In genomic region chr2:218270721-218271486, GRCh38 we compare ENCODE assay signal across 8 cellular contexts. TPM values are rescaled to one million over a fixed set of nuclear protein-coding genes. Genes with fewer than 3 reads are reported as not detected.
DNase-seq lines count a peak whose midpoint lies in the region; ATAC-seq and TF ChIP-seq lines count a peak whose summit lies in the region.

No MANE protein-coding gene starts in this region.

- H3K4me1 ChIP-seq in PC-9 (replicated peaks; ENCODE audit: insufficient read depth) (peaks cover 39% of the 10 kb centered on the region), osteoblast (ENCODE audit: insufficient read depth, low read length) (peaks cover 30% of the 10 kb centered on the region)

- CTCF ChIA-PET in PC-9 (lab: Charles Lee) = interaction anchor here (0.8 to 2.9 kb wide), 6 partner anchors 12 to 196 kb away, joined by 3 to 26 read pairs (median 4); partner anchors contain the start of genes CATIP and TMBIM1

- POLR2A ChIA-PET in PC-9 (lab: Charles Lee; ENCODE audit: unreplicated experiment) = interaction anchor here (0.5 to 1.6 kb wide), 6 partner anchors 16 to 452 kb away, joined by 3 to 13 read pairs (median 4); no protein-coding TSS in a partner anchor

- peak overlapping the region; percentile 91 for H3K4me3 ChIP-seq in PC-9
- peak overlapping the region; percentile 88 for H3K4me3 ChIP-seq in epithelial cell of proximal tubule (ENCODE audit: low read depth, low read length)
- peak overlapping the region; percentile 97 for H3K4me3 ChIP-seq in osteoblast (ENCODE audit: insufficient read depth, low read length)

- H3K4me2 ChIP-seq in PC-9 (peak overlapping the region; percentile 97), osteoblast (ENCODE audit: insufficient read depth, low read length) (peak overlapping the region; percentile 99)

- H3K9me2 ChIP-seq in PC-9 (ENCODE audit: insufficient read depth) = no peaks in the 10 kb centered on the region

- H3K79me2 ChIP-seq in PC-9 (ENCODE audit: low read depth) (peaks cover 52% of the 10 kb centered on the region), osteoblast (ENCODE audit: insufficient read depth, low read length) (peaks cover 55% of the 10 kb centered on the region)

- H3K27me3 ChIP-seq in PC-9 (ENCODE audit: insufficient read depth, low read depth) (no peaks in the 10 kb centered on the region), osteoblast (ENCODE audit: insufficient read depth, low read length) (no peaks in the 10 kb centered on the region)

- intact Hi-C loops in PC-9 (cut with micrococcal nuclease; ENCODE audit: unreplicated experiment) = loop anchor here (1.0 to 10.0 kb wide), 4 partner anchors 84 to 576 kb away; partner anchors contain the start of genes BCS1L, CATIP and ZNF142

- H4K20me1 ChIP-seq in PC-9 (ENCODE audit: insufficient read depth) (peaks cover 24% of the 10 kb centered on the region), osteoblast (ENCODE audit: insufficient read depth, low read length) (peaks cover 24% of the 10 kb centered on the region)

- H3K36me3 ChIP-seq in PC-9 (ENCODE audit: low read depth) (peaks cover 18% of the 10 kb centered on the region), osteoblast (ENCODE audit: insufficient read depth, low read length) (peaks cover 47% of the 10 kb centered on the region)

- H3K27ac ChIP-seq in PC-9 (peak overlapping the region; percentile 52), osteoblast (ENCODE audit: low read depth, low read length) (peak overlapping the region; percentile 69)

- DNase-seq in DMS53 (lab: John Stamatoyannopoulos, UW) (peak; percentile 46), DMS53 treated with DMSO at 0.1 percent for 48 hours (lab: John Stamatoyannopoulos, UW; ENCODE audit: unreplicated experiment) (no peak), PC-9 (peak in 1 of 2 experiments; percentile 40), epithelial cell of proximal tubule (ENCODE audit: low read depth) (no peak), osteoblast (ENCODE audit: insufficient read length, low spot score, missing footprints) (peak; percentile 81), globus pallidus (ENCODE audit: low spot score) (no peak), NOMO-1 treated with DMSO at 0.1 percent for 48 hours (lab: John Stamatoyannopoulos, UW; ENCODE audit: unreplicated experiment) (no peak)

- no TSS peak for BruUV-seq in PC-9 (replicated peaks; lab: Mats Ljungman, UMichigan)

- H2AFZ ChIP-seq in PC-9 (peak overlapping the region; percentile 77), osteoblast (ENCODE audit: low read length) (peak overlapping the region; percentile 87)

- no peak for ATAC-seq in HG03439 (IDR thresholded peaks at IDR 0.05; ENCODE audit: unreplicated experiment)

- TF ChIP-seq CTCF in PC-9 (conservative IDR thresholded peaks at IDR 0.05) = peak; percentile 18; the same call in 1 of the 2 replicates
- TF ChIP-seq CTCF in epithelial cell of proximal tubule (conservative IDR thresholded peaks at IDR 0.05; ENCODE audit: low read depth, low read length) = no peak
- TF ChIP-seq CTCF in osteoblast (IDR thresholded peaks at IDR 0.05; ENCODE audit: extremely low read depth, low read depth, low read length) = no peak

- peaks cover 37% of the 10 kb centered on the region for H3F3A ChIP-seq in PC-9 (ENCODE audit: insufficient read depth, low read depth)

- no peaks in the 10 kb centered on the region for H3K9me3 ChIP-seq in PC-9 (ENCODE audit: insufficient read depth, low read depth)
- no peaks in the 10 kb centered on the region for H3K9me3 ChIP-seq in osteoblast (ENCODE audit: low read depth, low read length)

RNA-seq across cellular contexts. Expression of gene PNKD, which starts 0.6 kb away (rescaled TPM):
- 94.7 and 102 TPM in 2 replicates for total RNA-seq in PC-9 (2021)
- total RNA-seq in epithelial cell of proximal tubule = 53.3 and 55.3 TPM in 2 replicates
- 23.2 and 24.2 TPM in 2 replicates for total RNA-seq in osteoblast

RNA-seq across cellular contexts. Expression of gene AAMP, which starts 1.0 kb away (rescaled TPM):
- total RNA-seq in PC-9 (2021) (126 and 165 TPM in 2 replicates), epithelial cell of proximal tubule (119 and 173 TPM in 2 replicates), osteoblast (85.7 and 97.0 TPM in 2 replicates)

RNA-seq across cellular contexts. Expression of gene GPBAR1, which starts 10.1 kb away (rescaled TPM):
- total RNA-seq in PC-9 (2021) (0.20 and 0.22 TPM in 2 replicates), epithelial cell of proximal tubule (1.0 and 2.3 TPM in 2 replicates), osteoblast (0.36 TPM in 1 of 2 replicates, not detected in the other)

RNA-seq across cellular contexts. Expression of gene TMBIM1, which starts 21.4 kb away (rescaled TPM):
- total RNA-seq in PC-9 (2021) (172 and 187 TPM in 2 replicates), epithelial cell of proximal tubule (109 and 165 TPM in 2 replicates), osteoblast (155 and 187 TPM in 2 replicates)

RNA-seq across cellular contexts. Expression of gene ARPC2, which starts 53.9 kb away (rescaled TPM):
- total RNA-seq in PC-9 (2021) = 228 and 273 TPM in 2 replicates
- total RNA-seq in epithelial cell of proximal tubule = 458 and 717 TPM in 2 replicates
- total RNA-seq in osteoblast = 301 and 315 TPM in 2 replicates

Comparison
In these comparisons a context has a peak if more than half of its experiments do, and no peak if none do; other contexts are left out.
1. DNase-seq: peak in DMS53 (single experiment) and osteoblast (single experiment); none in DMS53 treated with DMSO at 0.1 percent for 48 hours (single experiment), epithelial cell of proximal tubule (single experiment), globus pallidus (single experiment) and NOMO-1 treated with DMSO at 0.1 percent for 48 hours (single experiment).
2. Peak in every context shown above with its lines, with median percentiles within 50 percentile points of each other: H3K4me3 ChIP-seq.